8 cellular contexts compared by ENCODE assay signal in the genomic region with DNA sequence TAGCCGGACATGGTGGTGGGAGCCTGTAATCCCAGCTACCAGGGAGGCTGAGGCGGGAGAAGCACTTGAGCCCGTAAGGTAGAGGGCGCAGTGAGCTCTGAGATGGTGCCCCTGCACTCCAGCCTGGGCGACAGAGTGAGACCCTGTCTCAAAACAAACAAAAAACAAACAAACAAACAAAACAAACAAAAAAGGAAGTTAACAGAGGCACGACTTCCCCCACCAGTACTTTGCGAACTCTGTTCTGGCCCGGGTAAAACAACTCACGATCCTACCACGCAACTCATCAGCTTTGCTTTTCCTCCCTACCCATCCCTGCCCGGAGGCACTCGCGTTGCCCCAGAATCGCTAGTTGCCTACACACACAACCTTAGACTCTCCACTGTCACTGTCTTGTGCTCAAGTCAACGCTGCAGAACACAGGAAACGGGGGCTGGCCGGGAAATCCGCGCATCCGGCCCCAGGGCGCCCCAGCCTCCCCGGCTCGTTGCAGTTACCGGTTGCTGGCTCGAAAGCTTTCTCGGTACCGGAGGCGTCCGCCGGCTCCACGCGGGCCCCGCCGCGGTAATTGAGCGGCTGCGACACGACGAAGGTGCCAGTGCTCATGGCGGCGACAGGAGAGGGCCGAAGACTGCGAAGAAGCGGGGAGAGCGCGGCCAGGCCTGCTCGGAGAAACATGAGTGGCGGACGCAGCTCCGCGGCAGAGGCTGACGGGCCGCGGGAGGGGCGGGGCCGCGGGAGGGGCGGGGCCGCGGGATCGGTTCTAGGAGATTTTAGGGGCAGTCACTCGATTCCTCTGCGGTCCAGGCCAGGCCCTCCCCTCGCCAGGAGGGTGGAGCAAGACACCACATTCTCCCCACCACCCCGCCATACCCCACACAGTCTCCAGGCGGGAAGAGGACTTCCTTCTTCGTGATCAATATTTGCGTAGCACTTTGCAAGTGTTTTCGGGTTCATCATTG. TPM values are rescaled to one million over a fixed set of nuclear protein-coding genes. Genes with fewer than 3 reads are reported as not detected.
DNase-seq lines count a peak whose midpoint lies in the region; ATAC-seq and TF ChIP-seq lines count a peak whose summit lies in the region.

TSS of gene ALDH9A1 (minus strand) at position 682 of the 962 bp plus-strand sequence. CDS start at position 678, 4 bp downstream.

- DNase-seq in CD4-positive, CD25-positive, alpha-beta regulatory T cell: peak; percentile 85 to 91 (median 89)
- peak; percentile 92 for DNase-seq in NCI-H69 (lab: John Stamatoyannopoulos, UW)
- DNase-seq in activated CD4-positive, alpha-beta T cell treated with anti-CD3 and anti-CD28 coated beads, Interleukin-2, amount 10 ng/mL, durations not matched to agents 7 days and 5 days: peak; percentile 85
- DNase-seq in cortex of kidney (lab: John Stamatoyannopoulos, UW): peak; percentile 58
- DNase-seq in left lung: peak; percentile 91 to 98
- peak; percentile 77 to 84 for DNase-seq in stimulated activated CD4-positive, alpha-beta T cell treated with anti-CD3 and anti-CD28 coated beads, Interleukin-2, amount 100 ng/mL, for 48 hours

- H3K4me3 ChIP-seq in CD4-positive, CD25-positive, alpha-beta regulatory T cell (ENCODE audit: low read depth, low read length): peak within 1 kb of the TSS; percentile 95
- peak within 1 kb of the TSS; percentile 59 to 83 for H3K4me3 ChIP-seq in left lung

- no peaks in the 10 kb centered on the region for H3K36me3 Mint-ChIP-seq in CD4-positive, CD25-positive, alpha-beta regulatory T cell
- H3K36me3 Mint-ChIP-seq in activated CD4-positive, alpha-beta T cell treated with anti-CD3 and anti-CD28 coated beads, Interleukin-2, amount 10 ng/mL, durations not matched to agents 7 days and 5 days (ENCODE audit: low read depth): peaks cover 26% of the 10 kb centered on the region

- peaks cover 10% of the 10 kb centered on the region for H3K36me3 ChIP-seq in CD4-positive, CD25-positive, alpha-beta regulatory T cell (ENCODE audit: control insufficient read depth, insufficient read depth, low read length)
- H3K36me3 ChIP-seq in left lung: peaks cover 0 to 6% of the 10 kb centered on the region in 2 donors

- H3K27ac Mint-ChIP-seq in CD4-positive, CD25-positive, alpha-beta regulatory T cell: peak within 1 kb of the TSS; percentile 91 to 99 (median 96)
- peak within 1 kb of the TSS; percentile 98 for H3K27ac Mint-ChIP-seq in activated CD4-positive, alpha-beta T cell treated with anti-CD3 and anti-CD28 coated beads, Interleukin-2, amount 10 ng/mL, durations not matched to agents 7 days and 5 days

- H3K27me3 Mint-ChIP-seq in CD4-positive, CD25-positive, alpha-beta regulatory T cell: no peaks in the 10 kb centered on the region
- H3K27me3 Mint-ChIP-seq in activated CD4-positive, alpha-beta T cell treated with anti-CD3 and anti-CD28 coated beads, Interleukin-2, amount 10 ng/mL, durations not matched to agents 7 days and 5 days: peaks cover 2% of the 10 kb centered on the region

- H3K9me3 Mint-ChIP-seq in CD4-positive, CD25-positive, alpha-beta regulatory T cell: peaks cover 0 to 3% (median 0%) of the 10 kb centered on the region in 7 donors
- no peaks in the 10 kb centered on the region for H3K9me3 Mint-ChIP-seq in activated CD4-positive, alpha-beta T cell treated with anti-CD3 and anti-CD28 coated beads, Interleukin-2, amount 10 ng/mL, durations not matched to agents 7 days and 5 days

- H3K4me1 Mint-ChIP-seq in CD4-positive, CD25-positive, alpha-beta regulatory T cell: peaks cover 13 to 47% (median 30%) of the 10 kb centered on the region in 4 donors
- H3K4me1 Mint-ChIP-seq in activated CD4-positive, alpha-beta T cell treated with anti-CD3 and anti-CD28 coated beads, Interleukin-2, amount 10 ng/mL, durations not matched to agents 7 days and 5 days: peaks cover 36% of the 10 kb centered on the region

- H3K27me3 ChIP-seq in CD4-positive, CD25-positive, alpha-beta regulatory T cell (ENCODE audit: control insufficient read depth, insufficient read depth, low read length): no peaks in the 10 kb centered on the region
- H3K27me3 ChIP-seq in left lung: no peaks in the 10 kb centered on the region

- CTCF ChIA-PET in activated CD4-positive, alpha-beta T cell treated with anti-CD3 and anti-CD28 coated beads, Interleukin-2, amount 10 ng/mL, durations not matched to agents 7 days and 5 days (lab: Charles Lee): interaction anchor here (0.8 to 2.2 kb wide), 6 partner anchors 10 to 211 kb away, joined by 3 to 8 read pairs (median 4); no protein-coding TSS in a partner anchor

- H3K4me3 Mint-ChIP-seq in CD4-positive, CD25-positive, alpha-beta regulatory T cell: peak within 1 kb of the TSS; percentile 94 to 100 (median 98)
- peak within 1 kb of the TSS; percentile 98 for H3K4me3 Mint-ChIP-seq in activated CD4-positive, alpha-beta T cell treated with anti-CD3 and anti-CD28 coated beads, Interleukin-2, amount 10 ng/mL, durations not matched to agents 7 days and 5 days

- peak in 1 of 2 donors; percentile 21 for TF ChIP-seq CTCF in left lung (IDR thresholded peaks at IDR 0.05)

- intact Hi-C loops in left lung (cut with DNase I): no loop called here

- ATAC-seq in CD4-positive, CD25-positive, alpha-beta regulatory T cell (ENCODE audit: low read depth in 2 of 2): peak; percentile 94 to 95
- peak; percentile 96 for ATAC-seq in GM19395 (IDR thresholded peaks at IDR 0.05; ENCODE audit: unreplicated experiment)
- ATAC-seq in HG03558 (IDR thresholded peaks at IDR 0.05; ENCODE audit: extremely low read depth, unreplicated experiment): peak; percentile 83
- ATAC-seq in left lung: peak; percentile 95

- H3K4me1 ChIP-seq in CD4-positive, CD25-positive, alpha-beta regulatory T cell (ENCODE audit: control insufficient read depth, insufficient read depth, low read length, poor library complexity, severe bottlenecking): peaks cover 26% of the 10 kb centered on the region
- H3K4me1 ChIP-seq in left lung: peaks cover 18 to 34% of the 10 kb centered on the region in 2 donors

- no peaks in the 10 kb centered on the region for H3K9me3 ChIP-seq in CD4-positive, CD25-positive, alpha-beta regulatory T cell (ENCODE audit: control insufficient read depth in 2 of 2, low read length in 2 of 2)
- no peaks in the 10 kb centered on the region for H3K9me3 ChIP-seq in left lung

- POLR2A ChIA-PET in activated CD4-positive, alpha-beta T cell treated with anti-CD3 and anti-CD28 coated beads, Interleukin-2, amount 10 ng/mL, durations not matched to agents 7 days and 5 days (lab: Charles Lee): interaction anchor here (0.8 kb wide), 1 partner anchor 58 kb away, joined by 9 read pairs; no protein-coding TSS in a partner anchor

- H3K27ac ChIP-seq in CD4-positive, CD25-positive, alpha-beta regulatory T cell (ENCODE audit: insufficient read depth, low read length, poor library complexity, severe bottlenecking): peak within 1 kb of the TSS; percentile 91
- peak within 1 kb of the TSS; percentile 87 to 93 for H3K27ac ChIP-seq in left lung

RNA-seq across cellular contexts. Expression of gene ALDH9A1, which starts in this region (rescaled TPM):
- 32.1 TPM for total RNA-seq in CD4-positive, CD25-positive, alpha-beta regulatory T cell
- 100 to 1,000 TPM in 3 of 4 donors, 10 to 100 TPM in 1; 97.0 to 124 (median 117) TPM for polyA plus RNA-seq in CD4-positive, CD25-positive, alpha-beta regulatory T cell
- 10 to 100 TPM; 43.4 to 45.3 TPM for total RNA-seq in activated CD4-positive, alpha-beta T cell treated with anti-CD3 and anti-CD28 coated beads, Interleukin-2, amount 10 ng/mL, durations not matched to agents 7 days and 5 days
- total RNA-seq in left lung: 10 to 100 TPM; 69.3 to 69.6 TPM

Comparison
In these comparisons a context has a peak if more than half of its experiments do, and no peak if none do; other contexts are left out.
1. Peak in every context shown above with its lines: DNase-seq, ATAC-seq, H3K4me3 ChIP-seq and H3K27ac ChIP-seq.